In genomic region chr5:76643371-76643770, GRCh38 we compare ENCODE assay signal across 14 cellular contexts. TPM values are rescaled to one million over a fixed set of nuclear protein-coding genes. Genes with fewer than 3 reads are reported as not detected.
DNase-seq lines count a peak whose midpoint lies in the region; ATAC-seq and TF ChIP-seq lines count a peak whose summit lies in the region.
"Had no signal": no experiment of that assay in that cellular context is flagged by ENCODE, and none has a peak within 500 bp of the region (broad histone marks: within the 10 kb centered on the region; RNA-seq: fewer than 3 reads in every experiment).

No MANE protein-coding gene starts in this region.

- intact Hi-C loops in HCT116 (cut with micrococcal nuclease) = no loop called here
- intact Hi-C loops in left colon (cut with DNase I, micrococcal nuclease) = no loop called here

- no peak for TF ChIP-seq POLR2A in HCT116 (IDR thresholded peaks at IDR 0.05; ENCODE audit: borderline replicate concordance, extremely low read depth, insufficient read depth, insufficient read length)

- RAD21 ChIA-PET in HCT116 (lab: Charles Lee; ENCODE audit: low non-redundant PET in 1 of 2, low total read pairs in 2 of 2, uncharacterized antibody in 2 of 2, unreplicated experiment in 2 of 2) = no interaction called here

- H3K36me3 Mint-ChIP-seq in T-helper 17 cell (ENCODE audit: low read depth) = peaks cover 27% of the 10 kb centered on the region
- H3K36me3 Mint-ChIP-seq in natural killer cell treated with Interleukin-12 subunit alpha and Interleukin-12 subunit beta and Interleukin-15 and Interleukin-18, amount 100 ng/mL, for 72 hours = peaks cover 35% of the 10 kb centered on the region

- H3K4me1 ChIP-seq in HCT116 (ENCODE audit: control insufficient read depth in 1 of 2, insufficient read depth in 2 of 2, low read length in 2 of 2) (no peaks in the 10 kb centered on the region), fibroblast of lung (ENCODE audit: control insufficient read depth, extremely low read depth, insufficient read depth, low read length) (peaks cover 4% of the 10 kb centered on the region)
- H3K4me1 ChIP-seq: BE2C, Caco-2 had no signal

- H3K36me3 ChIP-seq in HCT116 (ENCODE audit: control insufficient read depth in 1 of 2, insufficient read depth in 2 of 2, low read length in 2 of 2) = no peaks in the 10 kb centered on the region
- H3K36me3 ChIP-seq in fibroblast of lung (ENCODE audit: control insufficient read depth, insufficient read depth, low read length) = no peaks in the 10 kb centered on the region
- H3K36me3 ChIP-seq: BE2C had no signal

- H3K27ac Mint-ChIP-seq in T-helper 17 cell = peak overlapping the region; percentile 59
- peak overlapping the region; percentile 4 to 28 for H3K27ac Mint-ChIP-seq in natural killer cell treated with Interleukin-12 subunit alpha and Interleukin-12 subunit beta and Interleukin-15 and Interleukin-18, amount 100 ng/mL, for 72 hours
- H3K27ac Mint-ChIP-seq: CD4-positive, alpha-beta T cell; GM23338; IgD-negative memory B cell had no signal

- POLR2A ChIA-PET in HCT116 (lab: Charles Lee) = no interaction called here

- peaks cover 9% of the 10 kb centered on the region for H3K4me1 Mint-ChIP-seq in T-helper 17 cell
- peaks cover 17% of the 10 kb centered on the region in 2 donors for H3K4me1 Mint-ChIP-seq in natural killer cell treated with Interleukin-12 subunit alpha and Interleukin-12 subunit beta and Interleukin-15 and Interleukin-18, amount 100 ng/mL, for 72 hours (ENCODE audit: low read depth in 2 of 2)

- no peak overlapping the region for H3K4me3 ChIP-seq in HCT116 (replicated peaks in 1 of 2; ENCODE audit: low read depth in 1 of 2, low read length in 2 of 2)
- no peak overlapping the region for H3K4me3 ChIP-seq in fibroblast of lung (replicated peaks in 1 of 4; ENCODE audit: control extremely low read depth in 1 of 4, insufficient read depth in 1 of 4, low read depth in 3 of 4, low read length in 4 of 4)
- H3K4me3 ChIP-seq: GM23338 had no signal

- no peak for TF ChIP-seq RAD21 in HCT116 (IDR thresholded peaks at IDR 0.05; ENCODE audit: low read depth)

- H3K9me3 ChIP-seq in HCT116 (ENCODE audit: control insufficient read depth in 1 of 2, insufficient read depth in 1 of 2, low read depth in 1 of 2, low read length in 2 of 2) = no peaks in the 10 kb centered on the region
- H3K9me3 ChIP-seq in T-helper 17 cell (ENCODE audit: control insufficient read depth, low read length, poor library complexity, severe bottlenecking) = no peaks in the 10 kb centered on the region
- H3K9me3 ChIP-seq in fibroblast of lung (ENCODE audit: control insufficient read depth, insufficient read depth, low read depth, low read length) = no peaks in the 10 kb centered on the region
- H3K9me3 ChIP-seq: BE2C, Caco-2 had no signal

- peak overlapping the region; percentile 24 for H2AFZ ChIP-seq in HCT116 (ENCODE audit: low read depth, low read length, poor library complexity, severe bottlenecking)
- H2AFZ ChIP-seq in fibroblast of lung (ENCODE audit: low read length) = peak overlapping the region; percentile 3
- H2AFZ ChIP-seq: GM23338 had no signal

- CTCF ChIA-PET in HCT116 (lab: Charles Lee) = interaction anchor here (0.6 to 0.8 kb wide), 2 partner anchors 42 to 132 kb away, joined by 3 read pairs; no protein-coding TSS in a partner anchor

- H3K9me3 Mint-ChIP-seq in natural killer cell treated with Interleukin-12 subunit alpha and Interleukin-12 subunit beta and Interleukin-15 and Interleukin-18, amount 100 ng/mL, for 72 hours = no peaks in the 10 kb centered on the region
- H3K9me3 Mint-ChIP-seq: CD4-positive, alpha-beta T cell; GM23338 had no signal

- H3K9me2 ChIP-seq in HCT116 (ENCODE audit: insufficient read depth) = no peaks in the 10 kb centered on the region

- no peak overlapping the region for H3K4me3 Mint-ChIP-seq in T-helper 17 cell
- H3K4me3 Mint-ChIP-seq in natural killer cell treated with Interleukin-12 subunit alpha and Interleukin-12 subunit beta and Interleukin-15 and Interleukin-18, amount 100 ng/mL, for 72 hours = no peak overlapping the region
- H3K4me3 Mint-ChIP-seq: CD4-positive, alpha-beta T cell; GM23338; HFFc6; IgD-negative memory B cell had no signal

- no peaks in the 10 kb centered on the region for H3K27me3 Mint-ChIP-seq in T-helper 17 cell
- no peaks in the 10 kb centered on the region for H3K27me3 Mint-ChIP-seq in natural killer cell treated with Interleukin-12 subunit alpha and Interleukin-12 subunit beta and Interleukin-15 and Interleukin-18, amount 100 ng/mL, for 72 hours
- H3K27me3 Mint-ChIP-seq: CD4-positive, alpha-beta T cell; IgD-negative memory B cell had no signal

- H3K9ac ChIP-seq in HCT116 (ENCODE audit: low read length) = no peak overlapping the region
- no peak overlapping the region for H3K9ac ChIP-seq in fibroblast of lung (ENCODE audit: insufficient read depth, low read length)

- no peaks in the 10 kb centered on the region for H3K27me3 ChIP-seq in HCT116 (ENCODE audit: insufficient read depth, low read length)
- no peaks in the 10 kb centered on the region for H3K27me3 ChIP-seq in fibroblast of lung (ENCODE audit: control insufficient read depth, insufficient read depth, low read length)
- H3K27me3 ChIP-seq: BE2C had no signal

- TF ChIP-seq CTCF in HCT116 (IDR thresholded peaks at IDR 0.05 in 2 of 3, conservative IDR thresholded peaks at IDR 0.05 in 1 of 3; ENCODE audit: borderline replicate concordance in 1 of 3, insufficient read depth in 1 of 3, low read depth in 2 of 3, low read length in 2 of 3) = no peak
- no peak for TF ChIP-seq CTCF in fibroblast of lung (conservative IDR thresholded peaks at IDR 0.05 in 1 of 2, IDR thresholded peaks at IDR 0.05 in 1 of 2; ENCODE audit: low read depth in 1 of 2, low read length in 2 of 2)

- no TSS peak for BruUV-seq in HCT116 (replicated peaks; lab: Mats Ljungman, UMichigan)

- H4K20me1 ChIP-seq in HCT116 (ENCODE audit: insufficient read depth) (no peaks in the 10 kb centered on the region), fibroblast of lung (ENCODE audit: control insufficient read depth, extremely low read depth, insufficient read depth, low read length) (no peaks in the 10 kb centered on the region)

- no peaks in the 10 kb centered on the region for H3K79me2 ChIP-seq in HCT116 (ENCODE audit: insufficient read depth, low read length)
- no peaks in the 10 kb centered on the region for H3K79me2 ChIP-seq in fibroblast of lung (ENCODE audit: control insufficient read depth, insufficient read depth, low read length)

- no peak for DNase-seq in HCT116 (ENCODE audit: low read depth, low spot score)
- no peak for DNase-seq in T-helper 17 cell
- DNase-seq in fibroblast of lung (ENCODE audit: low read depth in 2 of 2) = no peak
- DNase-seq in natural killer cell treated with Interleukin-12 subunit alpha and Interleukin-12 subunit beta and Interleukin-15 and Interleukin-18, amount 100 ng/mL, for 72 hours (ENCODE audit: low spot score) = no peak
- no peak for DNase-seq in left colon
- DNase-seq in C1 segment of cervical spinal cord (lab: John Stamatoyannopoulos, UW) = no peak
- DNase-seq: BE2C; Caco-2; CD4-positive, alpha-beta T cell; HFFc6 had no signal

- no peak overlapping the region for H3K27ac ChIP-seq in HCT116 (ENCODE audit: low read depth, low read length)
- H3K27ac ChIP-seq in fibroblast of lung (ENCODE audit: insufficient read depth, low read length) = no peak overlapping the region
- H3K27ac ChIP-seq: C4-2B had no signal

- ATAC-seq in HCT116 (no peak), T-helper 17 cell (no peak), left colon (no peak), GM19452 (IDR thresholded peaks at IDR 0.05; ENCODE audit: unreplicated experiment) (no peak)
- no peak for ATAC-seq in natural killer cell treated with Interleukin-12 subunit alpha and Interleukin-12 subunit beta and Interleukin-15 and Interleukin-18, amount 100 ng/mL, for 72 hours
- ATAC-seq: GM23338 had no signal

- no peak overlapping the region for H3K4me2 ChIP-seq in HCT116 (ENCODE audit: low read length)
- no peak overlapping the region for H3K4me2 ChIP-seq in fibroblast of lung (ENCODE audit: extremely low read depth, insufficient read depth, low read length)
- H3K4me2 ChIP-seq: GM23338 had no signal

TF ChIP-seq in HCT116, 20 proteins besides CTCF, POLR2A, EP300 and RAD21:
- no peak for TF ChIP-seq FOSL1 (IDR thresholded peaks at IDR 0.05; ENCODE audit: low read depth)
- no peak for TF ChIP-seq SP1 (IDR thresholded peaks at IDR 0.05; ENCODE audit: low read depth)
- TF ChIP-seq, protein P1, sequence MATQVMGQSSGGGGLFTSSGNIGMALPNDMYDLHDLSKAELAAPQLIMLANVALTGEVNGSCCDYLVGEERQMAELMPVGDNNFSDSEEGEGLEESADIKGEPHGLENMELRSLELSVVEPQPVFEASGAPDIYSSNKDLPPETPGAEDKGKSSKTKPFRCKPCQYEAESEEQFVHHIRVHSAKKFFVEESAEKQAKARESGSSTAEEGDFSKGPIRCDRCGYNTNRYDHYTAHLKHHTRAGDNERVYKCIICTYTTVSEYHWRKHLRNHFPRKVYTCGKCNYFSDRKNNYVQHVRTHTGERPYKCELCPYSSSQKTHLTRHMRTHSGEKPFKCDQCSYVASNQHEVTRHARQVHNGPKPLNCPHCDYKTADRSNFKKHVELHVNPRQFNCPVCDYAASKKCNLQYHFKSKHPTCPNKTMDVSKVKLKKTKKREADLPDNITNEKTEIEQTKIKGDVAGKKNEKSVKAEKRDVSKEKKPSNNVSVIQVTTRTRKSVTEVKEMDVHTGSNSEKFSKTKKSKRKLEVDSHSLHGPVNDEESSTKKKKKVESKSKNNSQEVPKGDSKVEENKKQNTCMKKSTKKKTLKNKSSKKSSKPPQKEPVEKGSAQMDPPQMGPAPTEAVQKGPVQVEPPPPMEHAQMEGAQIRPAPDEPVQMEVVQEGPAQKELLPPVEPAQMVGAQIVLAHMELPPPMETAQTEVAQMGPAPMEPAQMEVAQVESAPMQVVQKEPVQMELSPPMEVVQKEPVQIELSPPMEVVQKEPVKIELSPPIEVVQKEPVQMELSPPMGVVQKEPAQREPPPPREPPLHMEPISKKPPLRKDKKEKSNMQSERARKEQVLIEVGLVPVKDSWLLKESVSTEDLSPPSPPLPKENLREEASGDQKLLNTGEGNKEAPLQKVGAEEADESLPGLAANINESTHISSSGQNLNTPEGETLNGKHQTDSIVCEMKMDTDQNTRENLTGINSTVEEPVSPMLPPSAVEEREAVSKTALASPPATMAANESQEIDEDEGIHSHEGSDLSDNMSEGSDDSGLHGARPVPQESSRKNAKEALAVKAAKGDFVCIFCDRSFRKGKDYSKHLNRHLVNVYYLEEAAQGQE (IDR thresholded peaks at IDR 0.05; ENCODE audit: low read depth) = no peak
- no peak for TF ChIP-seq EZH2 (IDR thresholded peaks at IDR 0.05)

RNA-seq across cellular contexts. Expression of gene F2RL2, which starts 20.2 kb away (rescaled TPM):
- total RNA-seq in HCT116 (2021; ENCODE audit: unreplicated experiment) (0.07 TPM), T-helper 17 cell (not detected), fibroblast of lung (13.1 and 82.6 TPM in 2 replicates), left colon (under 1 TPM; 0.31 to 0.84 TPM)
- 0.03 and 0.04 TPM in 2 replicates for polyA plus RNA-seq in HCT116 (2012)
- 88.1 and 91.6 TPM in 2 replicates for polyA plus RNA-seq in fibroblast of lung
- 52.2 and 58.1 TPM in 2 replicates for polyA plus RNA-seq in fibroblast of lung (2012)
- polyA minus RNA-seq in fibroblast of lung (ENCODE audit: low replicate concordance) = 103 and 104 TPM in 2 replicates
- total RNA-seq in natural killer cell treated with Interleukin-12 subunit alpha and Interleukin-12 subunit beta and Interleukin-15 and Interleukin-18, amount 100 ng/mL, for 72 hours = not detected
- total RNA-seq: Caco-2; CD4-positive, alpha-beta T cell had no signal
